12 cellular contexts compared by ENCODE assay signal in the genomic region with DNA sequence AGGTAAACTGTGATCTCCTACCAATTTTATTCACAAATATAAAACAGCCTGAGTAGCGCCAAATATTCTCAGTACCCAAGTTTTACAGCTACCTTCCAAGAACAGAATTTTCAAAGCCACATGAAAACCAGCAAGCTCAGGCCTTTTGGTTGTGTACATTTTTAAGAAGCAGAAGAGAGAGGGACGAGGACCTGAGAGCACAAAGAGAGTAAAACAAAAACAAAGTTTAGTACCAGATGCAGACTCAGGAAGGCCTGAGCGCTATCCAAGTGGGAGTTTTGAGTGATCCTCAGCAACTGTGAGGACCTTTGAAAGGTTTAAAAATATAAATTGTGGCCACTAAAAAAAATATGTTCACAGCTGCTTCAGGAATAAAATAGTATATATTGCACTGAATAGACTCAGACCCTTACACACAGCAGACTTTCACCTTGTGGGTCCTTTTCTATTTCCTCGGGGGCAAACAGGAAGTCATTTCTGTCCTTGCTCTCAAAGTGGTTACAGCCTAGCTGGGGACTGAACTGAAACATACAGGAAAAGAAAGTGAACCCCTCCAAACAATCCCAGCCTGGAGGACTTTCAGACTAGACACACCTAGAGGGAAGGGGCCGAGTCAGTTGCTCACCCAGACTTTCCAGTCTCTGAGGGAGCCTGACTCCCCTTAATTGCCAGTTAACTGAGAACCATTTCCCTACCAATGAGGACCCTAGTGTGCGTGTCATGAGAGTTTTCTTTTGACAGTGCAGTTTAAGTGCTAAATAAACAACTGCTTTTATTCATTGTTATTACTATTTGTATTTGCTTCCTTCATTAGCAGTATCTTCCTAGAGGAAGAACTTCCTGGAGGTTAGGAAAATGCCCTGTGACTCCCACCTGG. TPM values are rescaled to one million over a fixed set of nuclear protein-coding genes. Genes with fewer than 3 reads are reported as not detected.
DNase-seq lines count a peak whose midpoint lies in the region; ATAC-seq and TF ChIP-seq lines count a peak whose summit lies in the region.
"Had no signal": no experiment of that assay in that cellular context is flagged by ENCODE, and none has a peak within 500 bp of the region (broad histone marks: within the 10 kb centered on the region; RNA-seq: fewer than 3 reads in every experiment).

No MANE protein-coding gene starts in this region.

- H3K4me3 ChIP-seq in mammary epithelial cell (replicated peaks in 1 of 3; ENCODE audit: insufficient read depth in 1 of 3, low read depth in 2 of 3, low read length in 3 of 3), result no peak overlapping the region
- H3K4me3 ChIP-seq in osteoblast (ENCODE audit: insufficient read depth, low read length), result no peak overlapping the region
- H3K4me3 ChIP-seq: sigmoid colon, tibial artery had no signal

- peaks cover 45% of the 10 kb centered on the region for H3K4me1 ChIP-seq in mammary epithelial cell (ENCODE audit: insufficient read depth, low read length)
- H3K4me1 ChIP-seq in osteoblast (ENCODE audit: insufficient read depth, low read length), result peaks cover 51% of the 10 kb centered on the region
- H3K4me1 ChIP-seq: sigmoid colon had no signal

- H3K4me2 ChIP-seq in mammary epithelial cell (ENCODE audit: insufficient read depth, low read depth, low read length), result no peak overlapping the region
- H3K4me2 ChIP-seq in osteoblast (ENCODE audit: insufficient read depth, low read length), result no peak overlapping the region

- in situ Hi-C loops in mammary epithelial cell (cut with MboI; ENCODE audit: low sequenced_read_pairs in 2 of 2), result no loop called here

- TF ChIP-seq CTCF in mammary epithelial cell (conservative IDR thresholded peaks at IDR 0.05 in 1 of 2, IDR thresholded peaks at IDR 0.05 in 1 of 2; ENCODE audit: extremely low read depth in 1 of 2, insufficient read depth in 1 of 2, low read depth in 1 of 2, low read length in 2 of 2) (no peak), osteoblast (IDR thresholded peaks at IDR 0.05; ENCODE audit: extremely low read depth, low read depth, low read length) (no peak)

- dilution Hi-C loops in mammary epithelial cell (cut with HindIII; ENCODE audit: low sequenced_read_pairs), result loop anchor here (5.0 to 10.0 kb wide), 2 partner anchors 39 to 243 kb away; a partner anchor contains a TSS

- H4K20me1 ChIP-seq in mammary epithelial cell (ENCODE audit: insufficient read depth, low read length) (no peaks in the 10 kb centered on the region), osteoblast (ENCODE audit: insufficient read depth, low read length) (no peaks in the 10 kb centered on the region)

- H3K9ac ChIP-seq in mammary epithelial cell (ENCODE audit: insufficient read depth, low read length), result no peak overlapping the region

- DNase-seq in DMS153 (lab: John Stamatoyannopoulos, UW), result peak; percentile 17
- no peak for DNase-seq in DMS153 treated with DMSO at 0.1 percent for 48 hours (lab: John Stamatoyannopoulos, UW; ENCODE audit: unreplicated experiment)
- DNase-seq in mammary epithelial cell, result no peak
- no peak for DNase-seq in osteoblast (ENCODE audit: insufficient read length, low spot score, missing footprints)
- DNase-seq in effector CD8-positive, alpha-beta T cell (lab: John Stamatoyannopoulos, UW), result no peak
- DNase-seq in LoVo (ENCODE audit: low spot score), result no peak
- DNase-seq in OCI-M1 (lab: John Stamatoyannopoulos, UW), result no peak
- DNase-seq: SHP77 treated with DMSO at 0.1 percent for 48 hours, sigmoid colon, tibial artery had no signal

- H3K9me3 ChIP-seq in mammary epithelial cell (replicated peaks; ENCODE audit: insufficient read depth, low read length) (no peaks in the 10 kb centered on the region), osteoblast (ENCODE audit: low read depth, low read length) (no peaks in the 10 kb centered on the region)
- H3K9me3 ChIP-seq: sigmoid colon, tibial artery had no signal

- WGBS in mammary epithelial cell (ENCODE audit: low coverage, missing lambda C conversion rate), result 89% methylated on average over 6 of the region's 6 CpGs

- no TSS peak for BruUV-seq in mammary epithelial cell (replicated peaks; lab: Mats Ljungman, UMichigan)

- H3K36me3 ChIP-seq in mammary epithelial cell (ENCODE audit: insufficient read depth, low read length) (no peaks in the 10 kb centered on the region), osteoblast (ENCODE audit: insufficient read depth, low read length) (no peaks in the 10 kb centered on the region)
- H3K36me3 ChIP-seq: sigmoid colon, tibial artery had no signal

- peak; percentile 37 for ATAC-seq in HG03135 (IDR thresholded peaks at IDR 0.05; ENCODE audit: unreplicated experiment)

- CTCF ChIA-PET in mammary epithelial cell (lab: Charles Lee; ENCODE audit: low non-redundant PET), result no interaction called here

- H2AFZ ChIP-seq in mammary epithelial cell (ENCODE audit: low read depth, low read length) (peak overlapping the region; percentile 54), osteoblast (ENCODE audit: low read length) (peak overlapping the region; percentile 77)

- intact Hi-C loops in mammary epithelial cell (cut with micrococcal nuclease), result loop anchor here (5.0 kb wide), 1 partner anchor 191 kb away; a partner anchor contains a TSS

- no peaks in the 10 kb centered on the region for H3K27me3 ChIP-seq in mammary epithelial cell (ENCODE audit: insufficient read depth, low read length)
- no peaks in the 10 kb centered on the region for H3K27me3 ChIP-seq in osteoblast (ENCODE audit: insufficient read depth, low read length)
- H3K27me3 ChIP-seq: sigmoid colon, tibial artery had no signal

- H3K27ac ChIP-seq in mammary epithelial cell (ENCODE audit: insufficient read depth, low read depth, low read length) (peak overlapping the region; percentile 96), osteoblast (ENCODE audit: low read depth, low read length) (peak overlapping the region; percentile 98)
- H3K27ac ChIP-seq: 22Rv1, sigmoid colon had no signal

- H3K79me2 ChIP-seq in mammary epithelial cell (ENCODE audit: insufficient read depth, low read length) (no peaks in the 10 kb centered on the region), osteoblast (ENCODE audit: insufficient read depth, low read length) (no peaks in the 10 kb centered on the region)

RNA-seq across cellular contexts. Expression of a gene that starts 48.5 kb away (rescaled TPM):
- total RNA-seq in mammary epithelial cell (100 to 1,000 TPM in 1 of 2 donors, 10 to 100 TPM in 1; 74.2 to 228 TPM), osteoblast (219 and 280 TPM in 2 replicates)
- polyA plus RNA-seq in mammary epithelial cell, result 148 TPM
- polyA minus RNA-seq in mammary epithelial cell, result 174 TPM
